In genomic region chr6:24902782-24903181, GRCh38 we compare ENCODE assay signal across 11 cellular contexts. TPM values are rescaled to one million over a fixed set of nuclear protein-coding genes. Genes with fewer than 3 reads are reported as not detected.
DNase-seq lines count a peak whose midpoint lies in the region; ATAC-seq and TF ChIP-seq lines count a peak whose summit lies in the region.
"Had no signal": no experiment of that assay in that cellular context is flagged by ENCODE, and none has a peak within 500 bp of the region (broad histone marks: within the 10 kb centered on the region; RNA-seq: fewer than 3 reads in every experiment).

No MANE protein-coding gene starts in this region.

- no peak for TF ChIP-seq POLR2A in breast epithelium (IDR thresholded peaks at IDR 0.05)
- TF ChIP-seq POLR2A in vagina (IDR thresholded peaks at IDR 0.05): no peak

- no peak overlapping the region for H3K4me2 ChIP-seq in GM23338

- H3K27ac Mint-ChIP-seq in MCF 10A (ENCODE audit: low read depth, unreplicated experiment) (no peak overlapping the region), activated B cell treated with CpG ODN at 0.5 μM for 24 hours (peak overlapping the region; percentile 81), GM23338 (no peak overlapping the region; the same call in 1 of the 2 replicates)
- H3K27ac Mint-ChIP-seq: activated CD8-positive, alpha-beta memory T cell treated with anti-CD3 and anti-CD28 coated beads, Interleukin-2, amount 10 ng/mL, durations not matched to agents 7 days and 5 days had no signal

- no peaks in the 10 kb centered on the region for H3K36me3 Mint-ChIP-seq in MCF 10A (ENCODE audit: insufficient read depth, unreplicated experiment)
- H3K36me3 Mint-ChIP-seq in activated B cell treated with CpG ODN at 0.5 μM for 24 hours (ENCODE audit: low read depth): peaks cover 94% of the 10 kb centered on the region
- H3K36me3 Mint-ChIP-seq in GM23338 (ENCODE audit: low read depth): no peaks in the 10 kb centered on the region; the same call in 2 of the 3 replicates

- H3F3A ChIP-seq in GM23338 (replicated peaks; ENCODE audit: low read depth): no peaks in the 10 kb centered on the region

- DNase-seq in MCF 10A (ENCODE audit: unreplicated experiment) (peak; percentile 40), breast epithelium (ENCODE audit: low spot score in 2 of 2) (no peak), activated B cell treated with CpG ODN at 0.5 μM for 24 hours (no peak), fibroblast of villous mesenchyme (ENCODE audit: low read depth) (peak; percentile 71), vagina (ENCODE audit: extremely low spot score in 2 of 2) (no peak), GOT3 (lab: John Stamatoyannopoulos, UW) (no peak), GM23338 (ENCODE audit: low spot score) (no peak)
- DNase-seq: activated CD8-positive, alpha-beta memory T cell treated with anti-CD3 and anti-CD28 coated beads, Interleukin-2, amount 10 ng/mL, durations not matched to agents 7 days and 5 days; NCI-H187 treated with DMSO at 0.1 percent for 48 hours had no signal

- H2AFZ ChIP-seq in GM23338: no peak overlapping the region

- no peaks in the 10 kb centered on the region for H3K27me3 Mint-ChIP-seq in MCF 10A (ENCODE audit: insufficient read depth, unreplicated experiment)
- no peaks in the 10 kb centered on the region for H3K27me3 Mint-ChIP-seq in activated B cell treated with CpG ODN at 0.5 μM for 24 hours
- peaks cover 2% of the 10 kb centered on the region for H3K27me3 Mint-ChIP-seq in GM23338 (ENCODE audit: insufficient read depth, low read depth, poor library complexity)
- H3K27me3 Mint-ChIP-seq: activated CD8-positive, alpha-beta memory T cell treated with anti-CD3 and anti-CD28 coated beads, Interleukin-2, amount 10 ng/mL, durations not matched to agents 7 days and 5 days had no signal

- TF ChIP-seq CTCF in MCF 10A (IDR thresholded peaks at IDR 0.05; ENCODE audit: unreplicated experiment): no peak
- TF ChIP-seq CTCF in breast epithelium (IDR thresholded peaks at IDR 0.05): no peak
- TF ChIP-seq CTCF in activated B cell treated with CpG ODN at 0.5 μM for 24 hours (IDR thresholded peaks at IDR 0.05): no peak
- TF ChIP-seq CTCF in fibroblast of villous mesenchyme (IDR thresholded peaks at IDR 0.05; ENCODE audit: insufficient read depth, low read depth, low read length): no peak
- TF ChIP-seq CTCF in vagina (IDR thresholded peaks at IDR 0.05): no peak
- TF ChIP-seq CTCF in GM23338 (conservative IDR thresholded peaks at IDR 0.05; ENCODE audit: low read depth in 2 of 2): no peak

- no peaks in the 10 kb centered on the region; the same call in none of the 2 replicates for H3K79me2 ChIP-seq in GM23338 (replicated peaks; ENCODE audit: insufficient read depth)

- H3K36me3 ChIP-seq in breast epithelium: no peaks in the 10 kb centered on the region
- H3K36me3 ChIP-seq in vagina: no peaks in the 10 kb centered on the region
- no peaks in the 10 kb centered on the region for H3K36me3 ChIP-seq in GM23338 (ENCODE audit: insufficient read depth)

- H4K20me1 ChIP-seq in GM23338 (replicated peaks; ENCODE audit: insufficient read depth): no peaks in the 10 kb centered on the region

- no peaks in the 10 kb centered on the region for H3K27me3 ChIP-seq in breast epithelium
- H3K27me3 ChIP-seq in vagina: no peaks in the 10 kb centered on the region
- no peaks in the 10 kb centered on the region for H3K27me3 ChIP-seq in GM23338 (ENCODE audit: insufficient read depth)

- peaks cover 9% of the 10 kb centered on the region for H3K9me3 Mint-ChIP-seq in MCF 10A (ENCODE audit: unreplicated experiment)
- H3K9me3 Mint-ChIP-seq in activated B cell treated with CpG ODN at 0.5 μM for 24 hours: no peaks in the 10 kb centered on the region
- no peaks in the 10 kb centered on the region for H3K9me3 Mint-ChIP-seq in GM23338

- no peak for ATAC-seq in activated B cell treated with CpG ODN at 0.5 μM for 24 hours (ENCODE audit: low read depth)
- no peak; the same call in 2 of the 3 replicates for ATAC-seq in GM23338
- ATAC-seq in GM19328 (IDR thresholded peaks at IDR 0.05; ENCODE audit: unreplicated experiment): no peak
- ATAC-seq: activated CD8-positive, alpha-beta memory T cell treated with anti-CD3 and anti-CD28 coated beads, Interleukin-2, amount 10 ng/mL, durations not matched to agents 7 days and 5 days had no signal

- H3K4me1 ChIP-seq in breast epithelium (no peaks in the 10 kb centered on the region), vagina (peaks cover 53% of the 10 kb centered on the region), GM23338 (ENCODE audit: insufficient read depth) (peaks cover 25% of the 10 kb centered on the region)

- intact Hi-C loops in MCF 10A (cut with micrococcal nuclease): no loop called here
- intact Hi-C loops in breast epithelium (cut with DNase I; ENCODE audit: low total_unique reads): no loop called here
- intact Hi-C loops in activated B cell treated with CpG ODN at 0.5 μM for 24 hours (cut with micrococcal nuclease): loop anchor here (5.0 kb wide), 1 partner anchor 35 kb away; the partner anchor contains the start of gene RIPOR2
- intact Hi-C loops in vagina (cut with DNase I): no loop called here

- H3K27ac ChIP-seq in breast epithelium (no peak overlapping the region), vagina (peak overlapping the region; percentile 37), GM23338 (ENCODE audit: low read depth) (no peak overlapping the region)

- no peak overlapping the region for H3K4me3 ChIP-seq in breast epithelium
- H3K4me3 ChIP-seq in fibroblast of villous mesenchyme (ENCODE audit: low read depth, low read length): no peak overlapping the region
- no peak overlapping the region for H3K4me3 ChIP-seq in vagina
- H3K4me3 ChIP-seq in GM23338: no peak overlapping the region
- H3K4me3 ChIP-seq: skin epidermis had no signal

- POLR2A ChIA-PET in MCF 10A (lab: Yijun Ruan, JAX) (no interaction called here), activated B cell treated with CpG ODN at 0.5 μM for 24 hours (lab: Charles Lee) (interaction anchor here (0.7 to 1.4 kb wide), 2 partner anchors 53 to 89 kb away, joined by 4 read pairs; no protein-coding TSS in a partner anchor)

- peaks cover 8% of the 10 kb centered on the region; the same call in 1 of the 2 replicates for H3K9me2 ChIP-seq in GM23338 (ENCODE audit: insufficient read depth)

- H3K4me1 Mint-ChIP-seq in MCF 10A (ENCODE audit: insufficient read depth, unreplicated experiment) (peaks cover 6% of the 10 kb centered on the region), activated B cell treated with CpG ODN at 0.5 μM for 24 hours (peaks cover 96% of the 10 kb centered on the region), GM23338 (peaks cover 32% of the 10 kb centered on the region)

- H3K4me3 Mint-ChIP-seq in MCF 10A (ENCODE audit: unreplicated experiment): no peak overlapping the region
- H3K4me3 Mint-ChIP-seq in activated B cell treated with CpG ODN at 0.5 μM for 24 hours: no peak overlapping the region
- no peak overlapping the region for H3K4me3 Mint-ChIP-seq in GM23338
- H3K4me3 Mint-ChIP-seq: activated CD8-positive, alpha-beta memory T cell treated with anti-CD3 and anti-CD28 coated beads, Interleukin-2, amount 10 ng/mL, durations not matched to agents 7 days and 5 days had no signal

- CTCF ChIA-PET in MCF 10A (lab: Yijun Ruan, JAX): interaction anchor here (0.9 kb wide), 1 partner anchor 31 kb away, joined by 3 read pairs; no protein-coding TSS in a partner anchor
- CTCF ChIA-PET in activated B cell treated with CpG ODN at 0.5 μM for 24 hours (lab: Charles Lee): interaction anchor here (0.9 to 1.2 kb wide), 2 partner anchors 88 to 168 kb away, joined by 3 read pairs; no protein-coding TSS in a partner anchor

- H3K9me3 ChIP-seq in breast epithelium (no peaks in the 10 kb centered on the region), vagina (no peaks in the 10 kb centered on the region)

- no TSS peak for BruUV-seq in MCF 10A (replicated peaks; lab: Mats Ljungman, UMichigan)

RNA-seq across cellular contexts. Expression of gene RIPOR2, which starts 33.0 kb away (rescaled TPM):
- 3.5 and 4.9 TPM in 2 replicates for total RNA-seq in MCF 10A (2022)
- total RNA-seq in breast epithelium: 10 to 100 TPM; 13.8 to 70.5 (median 29.2) TPM
- 260 and 302 TPM in 2 replicates for total RNA-seq in activated B cell treated with CpG ODN at 0.5 μM for 24 hours
- 5.2 and 15.8 TPM in 2 replicates for total RNA-seq in fibroblast of villous mesenchyme
- total RNA-seq in vagina: 19.4 TPM
- total RNA-seq in GM23338 (2014; rRNA removed; shearing (Covaris generic)): 22.5 TPM in 2 replicates
- polyA plus RNA-seq in GM23338 (2016; fragmentation: Nextera tagmentation; extraction: Ambion mirVana): 8.8 and 9.5 TPM in 2 replicates

Comparison
In these comparisons a context has a peak if more than half of its experiments do, and no peak if none do; other contexts are left out.
1. DNase-seq: peak in MCF 10A (single experiment) and fibroblast of villous mesenchyme (single experiment); none in breast epithelium (0 of 2), activated B cell treated with CpG ODN at 0.5 μM for 24 hours (single experiment), vagina (0 of 2), GOT3 (single experiment) and GM23338 (single experiment).